30 cellular contexts compared by ENCODE assay signal in genomic region chr15:77087213-77087612, GRCh38.
"Had no signal": no experiment of that assay in that cellular context is flagged by ENCODE, and none has a peak within 500 bp of the region (broad histone marks: within the 10 kb centered on the region; RNA-seq: fewer than 3 reads in every experiment).

No MANE protein-coding gene starts in this region.

- H3K36me3 Mint-ChIP-seq: immature natural killer cell; naive thymus-derived CD4-positive, alpha-beta T cell; natural killer cell treated with Interleukin-12 subunit alpha and Interleukin-12 subunit beta and Interleukin-15 and Interleukin-18, amount 100 ng/mL, for 72 hours had no signal

- H3K27ac Mint-ChIP-seq: immature natural killer cell; naive thymus-derived CD4-positive, alpha-beta T cell; natural killer cell treated with Interleukin-12 subunit alpha and Interleukin-12 subunit beta and Interleukin-15 and Interleukin-18, amount 100 ng/mL, for 72 hours; stimulated activated effector memory CD8-positive, alpha-beta T cell treated with anti-CD3 and anti-CD28 coated beads, Interleukin-12 subunit alpha, Interleukin-12 subunit beta, amount 100 ng/mL, for 72 hours; stimulated activated naive CD8-positive, alpha-beta T cell treated with anti-CD3 and anti-CD28 coated beads, Interleukin-15, amount 100 ng/mL, for 72 hours had no signal

- H3K4me1 ChIP-seq: prostate gland, uterus had no signal

- H3K9me3 ChIP-seq: heart left ventricle, left ventricle myocardium inferior, mucosa of descending colon, pancreas, prostate gland, spleen, thoracic aorta, tibial artery, upper lobe of right lung, uterus had no signal

- H3K36me3 ChIP-seq: heart left ventricle, left ventricle myocardium inferior, pancreas, prostate gland, spleen, thoracic aorta, tibial artery, upper lobe of right lung, uterus had no signal

- H3K27me3 ChIP-seq: heart left ventricle, pancreas, spleen, tibial artery, upper lobe of right lung, uterus had no signal

- H3K27ac ChIP-seq: heart left ventricle, left ventricle myocardium inferior, pancreas, prostate gland, spleen, thoracic aorta, tibial artery, upper lobe of right lung, uterus had no signal

- DNase-seq: heart left ventricle; hypothalamus; immature natural killer cell; kidney; left colon; left ventricle myocardium inferior; midbrain; mucosa of descending colon; naive thymus-derived CD4-positive, alpha-beta T cell; nucleus accumbens; pancreas; posterior cingulate gyrus; retina; right cardiac atrium; small intestine; spleen; stimulated activated CD4-positive, alpha-beta T cell treated with anti-CD3 and anti-CD28 coated beads, Interleukin-4, amount 100 ng/mL, for 24 hours; stimulated activated naive CD4-positive, alpha-beta T cell treated with Interleukin-2 at 50 U/mL for 16 hours; stimulated activated naive CD8-positive, alpha-beta T cell treated with anti-CD3 and anti-CD28 coated beads, Interleukin-15, amount 100 ng/mL, for 72 hours; substantia nigra; tibial artery; trophoblast cell; upper lobe of right lung; uterus had no signal

- H3K9me3 Mint-ChIP-seq: immature natural killer cell; naive thymus-derived CD4-positive, alpha-beta T cell; natural killer cell treated with Interleukin-12 subunit alpha and Interleukin-12 subunit beta and Interleukin-15 and Interleukin-18, amount 100 ng/mL, for 72 hours; stimulated activated effector memory CD8-positive, alpha-beta T cell treated with anti-CD3 and anti-CD28 coated beads, Interleukin-12 subunit alpha, Interleukin-12 subunit beta, amount 100 ng/mL, for 72 hours; stimulated activated naive CD8-positive, alpha-beta T cell treated with anti-CD3 and anti-CD28 coated beads, Interleukin-15, amount 100 ng/mL, for 72 hours had no signal

- H3K27me3 Mint-ChIP-seq: natural killer cell treated with Interleukin-12 subunit alpha and Interleukin-12 subunit beta and Interleukin-15 and Interleukin-18, amount 100 ng/mL, for 72 hours; stimulated activated naive CD8-positive, alpha-beta T cell treated with anti-CD3 and anti-CD28 coated beads, Interleukin-15, amount 100 ng/mL, for 72 hours had no signal

- ATAC-seq: heart left ventricle; left colon; mucosa of descending colon; naive thymus-derived CD4-positive, alpha-beta T cell; natural killer cell treated with Interleukin-12 subunit alpha and Interleukin-12 subunit beta and Interleukin-15 and Interleukin-18, amount 100 ng/mL, for 72 hours; pancreas; right cardiac atrium; sciatic nerve; stimulated activated effector memory CD8-positive, alpha-beta T cell treated with anti-CD3 and anti-CD28 coated beads, Interleukin-12 subunit alpha, Interleukin-12 subunit beta, amount 100 ng/mL, for 72 hours; stimulated activated naive CD8-positive, alpha-beta T cell treated with anti-CD3 and anti-CD28 coated beads, Interleukin-15, amount 100 ng/mL, for 72 hours; upper lobe of right lung had no signal

- H3K4me3 ChIP-seq: heart left ventricle, left ventricle myocardium inferior, lung, mucosa of descending colon, pancreas, prostate gland, spleen, thoracic aorta, tibial artery, upper lobe of right lung, uterus had no signal

- H3K4me3 Mint-ChIP-seq: immature natural killer cell; naive thymus-derived CD4-positive, alpha-beta T cell; natural killer cell treated with Interleukin-12 subunit alpha and Interleukin-12 subunit beta and Interleukin-15 and Interleukin-18, amount 100 ng/mL, for 72 hours; stimulated activated effector memory CD8-positive, alpha-beta T cell treated with anti-CD3 and anti-CD28 coated beads, Interleukin-12 subunit alpha, Interleukin-12 subunit beta, amount 100 ng/mL, for 72 hours; stimulated activated naive CD8-positive, alpha-beta T cell treated with anti-CD3 and anti-CD28 coated beads, Interleukin-15, amount 100 ng/mL, for 72 hours had no signal
